Comparison of ENCODE assay signal across 1 cellular context in the genomic region with DNA sequence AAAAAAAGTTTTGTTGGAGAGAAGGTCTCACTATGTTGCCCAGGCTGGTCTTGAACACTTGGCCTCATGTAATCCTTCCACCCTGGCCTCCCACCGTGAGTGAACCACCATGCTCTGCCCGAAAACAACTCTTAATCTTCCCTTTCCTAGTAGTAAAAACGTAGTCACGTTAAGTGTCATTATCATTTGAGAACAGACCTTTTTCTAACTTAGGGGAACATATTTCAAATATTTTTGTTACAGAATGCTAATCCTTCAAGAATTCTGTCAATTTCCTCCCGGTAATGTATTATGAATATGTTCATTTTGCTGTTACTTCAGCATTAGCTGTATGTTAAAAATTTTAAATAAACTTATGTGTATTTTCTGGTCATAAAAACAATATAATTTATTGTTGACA.
TF ChIP-seq lines count a peak whose summit lies in the region.

No MANE protein-coding gene starts in this region.

TF ChIP-seq in SK-N-SH treated with all-trans-retinoic acid at 6 μM for 48 hours, 23 proteins besides CTCF, POLR2A, EP300 and RAD21 (continued from another document):
- no peak for TF ChIP-seq TSHZ2 (CRISPR knock-in tag; IDR thresholded peaks at IDR 0.05)
- TF ChIP-seq ISL1 (CRISPR knock-in tag; IDR thresholded peaks at IDR 0.05), result peak; percentile 39; the same call in 1 of the 2 replicates
